8 cellular contexts compared by ENCODE assay signal in genomic region chr7:129210256-129210988, GRCh38. TPM values are rescaled to one million over a fixed set of nuclear protein-coding genes. Genes with fewer than 3 reads are reported as not detected.
DNase-seq lines count a peak whose midpoint lies in the region; ATAC-seq and TF ChIP-seq lines count a peak whose summit lies in the region.

No MANE protein-coding gene starts in this region.

- H4K8ac ChIP-seq in IMR-90 (ENCODE audit: low read depth in 2 of 2, low read length in 2 of 2): no peak overlapping the region

- WGBS in IMR-90 (ENCODE audit: extremely low coverage in 2 of 2, insufficient read length in 1 of 2), 2 experiments: 67% methylated on average over 7 of the region's 16 CpGs; no CpG with 5 or more reads in 1 of the 2 experiments

- H3K4me1 ChIP-seq in IMR-90 (ENCODE audit: control insufficient read depth, insufficient read depth, low read length) (no peaks in the 10 kb centered on the region), adipocyte (ENCODE audit: control insufficient read depth, insufficient read depth, low read length) (no peaks in the 10 kb centered on the region), right atrium auricular region (peaks cover 0 to 7% of the 10 kb centered on the region in 2 donors), gastrocnemius medialis (peaks cover 0 to 3% of the 10 kb centered on the region in 2 donors)

- BruUV-seq in IMR-90 (replicated peaks; lab: Mats Ljungman, UMichigan): no TSS peak

- H2BK15ac ChIP-seq in IMR-90 (ENCODE audit: low read depth, low read length): no peak overlapping the region

- POLR2A ChIA-PET in IMR-90 (lab: Charles Lee; ENCODE audit: unreplicated experiment): no interaction called here

- H3K18ac ChIP-seq in IMR-90 (ENCODE audit: low read depth, low read length): no peak overlapping the region

- H3K9me1 ChIP-seq in IMR-90 (ENCODE audit: insufficient read depth, low read length): no peaks in the 10 kb centered on the region

- H3K9ac ChIP-seq in IMR-90 (ENCODE audit: low read depth, low read length) (no peak overlapping the region), adipocyte (ENCODE audit: low read length) (no peak overlapping the region)

- in situ Hi-C loops in IMR-90 (cut with MboI; ENCODE audit: low sequenced_read_pairs) (loop anchor here (10.0 kb wide), 1 partner anchor 434 kb away; no protein-coding TSS in a partner anchor), gastrocnemius medialis (cut with MboI; ENCODE audit: low sequenced_read_pairs in 4 of 4) (loop anchor here in 3 of 4 donors (10.0 to 25.0 kb wide), 4 partner anchors 84 to 264 kb away; no protein-coding TSS in a partner anchor)

- H2BK5ac ChIP-seq in IMR-90 (ENCODE audit: low read depth, low read length, poor library complexity, severe bottlenecking): no peak overlapping the region

- no peak overlapping the region for H3K4me2 ChIP-seq in IMR-90 (ENCODE audit: low read depth, low read length)

- dilution Hi-C loops in IMR-90 (cut with HindIII; ENCODE audit: low sequenced_read_pairs, unreplicated experiment): no loop called here

- ATAC-seq in IMR-90 (ENCODE audit: low read depth): peak; percentile 94
- peak; percentile 79 to 84 for ATAC-seq in gastrocnemius medialis
- ATAC-seq in GM21825 (IDR thresholded peaks at IDR 0.05; ENCODE audit: unreplicated experiment): no peak

- peak; percentile 81 for TF ChIP-seq CTCF in IMR-90 (conservative IDR thresholded peaks at IDR 0.05; ENCODE audit: low read depth, low read length)
- TF ChIP-seq CTCF in right atrium auricular region (IDR thresholded peaks at IDR 0.05): peak; percentile 59 to 91
- peak; percentile 66 to 85 (median 78) for TF ChIP-seq CTCF in gastrocnemius medialis (IDR thresholded peaks at IDR 0.05 in 4 of 5, conservative IDR thresholded peaks at IDR 0.05 in 1 of 5)

- H4K91ac ChIP-seq in IMR-90 (ENCODE audit: insufficient read depth, low read depth, low read length): no peak overlapping the region

- no peaks in the 10 kb centered on the region for H3K9me3 ChIP-seq in IMR-90 (ENCODE audit: control insufficient read depth, insufficient read depth, low read length)
- no peaks in the 10 kb centered on the region for H3K9me3 ChIP-seq in adipocyte (ENCODE audit: control insufficient read depth, low read length)
- H3K9me3 ChIP-seq in right atrium auricular region: no peaks in the 10 kb centered on the region
- H3K9me3 ChIP-seq in gastrocnemius medialis: no peaks in the 10 kb centered on the region

- peaks cover 53% of the 10 kb centered on the region for H3K36me3 ChIP-seq in IMR-90 (ENCODE audit: control insufficient read depth, insufficient read depth, low read length)
- no peaks in the 10 kb centered on the region for H3K36me3 ChIP-seq in adipocyte (ENCODE audit: control insufficient read depth, insufficient read depth, low read length, severe bottlenecking)
- no peaks in the 10 kb centered on the region for H3K36me3 ChIP-seq in right atrium auricular region
- H3K36me3 ChIP-seq in gastrocnemius medialis: no peaks in the 10 kb centered on the region

- peak; percentile 56 for DNase-seq in NCI-H748 (lab: John Stamatoyannopoulos, UW; ENCODE audit: unreplicated experiment)
- no peak for DNase-seq in NCI-H748 treated with DMSO at 0.1 percent for 48 hours (lab: John Stamatoyannopoulos, UW)
- DNase-seq in IMR-90: peak; percentile 44
- DNase-seq in T follicular helper cell (ENCODE audit: low read depth): peak; percentile 31
- DNase-seq in adipocyte (ENCODE audit: low read depth): peak; percentile 85
- peak; percentile 84 for DNase-seq in right atrium auricular region (ENCODE audit: low spot score)
- DNase-seq in gastrocnemius medialis: peak; percentile 48 to 73

- H3K79me1 ChIP-seq in IMR-90 (ENCODE audit: low read depth in 1 of 2, low read length in 2 of 2): no peaks in the 10 kb centered on the region

- H3K4me3 ChIP-seq in IMR-90 (ENCODE audit: insufficient read depth, low read depth, low read length): no peak overlapping the region
- H3K4me3 ChIP-seq in adipocyte (ENCODE audit: low read length): no peak overlapping the region
- no peak overlapping the region for H3K4me3 ChIP-seq in right atrium auricular region
- H3K4me3 ChIP-seq in gastrocnemius medialis: no peak overlapping the region

- no peak overlapping the region for H2AK5ac ChIP-seq in IMR-90 (ENCODE audit: low read depth, low read length)

- no peak overlapping the region for H3K23ac ChIP-seq in IMR-90 (ENCODE audit: low read depth, low read length)

- H4K20me1 ChIP-seq in IMR-90 (ENCODE audit: insufficient read depth, low read length): no peaks in the 10 kb centered on the region

- no peak overlapping the region for H2AK9ac ChIP-seq in IMR-90 (replicated peaks; ENCODE audit: low read depth, low read length, poor library complexity)

- H3K27me3 ChIP-seq in IMR-90 (ENCODE audit: control insufficient read depth, insufficient read depth, low read length) (no peaks in the 10 kb centered on the region), adipocyte (replicated peaks; ENCODE audit: control insufficient read depth, insufficient read depth, low read length) (peaks cover 37% of the 10 kb centered on the region), right atrium auricular region (no peaks in the 10 kb centered on the region), gastrocnemius medialis (no peaks in the 10 kb centered on the region)

- H3K27ac ChIP-seq in IMR-90 (ENCODE audit: insufficient read depth, low read length) (no peak overlapping the region), right atrium auricular region (no peak overlapping the region), gastrocnemius medialis (no peak overlapping the region)

- CTCF ChIA-PET in IMR-90 (lab: Yijun Ruan, JAX): interaction anchor here (0.6 to 1.2 kb wide), 8 partner anchors 9 to 262 kb away, joined by 3 to 5 read pairs (median 3); no protein-coding TSS in a partner anchor

- peak; percentile 82 for TF ChIP-seq RAD21 in IMR-90 (IDR thresholded peaks at IDR 0.05; ENCODE audit: low read length)

- intact Hi-C loops in IMR-90 (cut with micrococcal nuclease): loop anchor here (1.0 kb wide), 1 partner anchor 46 kb away; no protein-coding TSS in a partner anchor
- intact Hi-C loops in gastrocnemius medialis (cut with DNase I; ENCODE audit: low total_unique reads): loop anchor here (1.0 kb wide), 1 partner anchor 46 kb away; no protein-coding TSS in a partner anchor

- H2BK120ac ChIP-seq in IMR-90 (ENCODE audit: low read depth, low read length): no peak overlapping the region

- H2BK20ac ChIP-seq in IMR-90 (ENCODE audit: low read depth, low read length): no peak overlapping the region

- H3K14ac ChIP-seq in IMR-90 (replicated peaks; ENCODE audit: low read depth, low read length): no peak overlapping the region

- H4K5ac ChIP-seq in IMR-90 (ENCODE audit: low read depth, low read length): no peak overlapping the region

- no peak for TF ChIP-seq POLR2A in IMR-90 (IDR thresholded peaks at IDR 0.05; ENCODE audit: low read depth, low read length)
- TF ChIP-seq POLR2A in gastrocnemius medialis (IDR thresholded peaks at IDR 0.05): no peak

- no peak overlapping the region for H3K4ac ChIP-seq in IMR-90 (ENCODE audit: low read depth, low read length)

- no peak overlapping the region for H3K56ac ChIP-seq in IMR-90 (ENCODE audit: extremely low read depth, insufficient read depth, low read length)

- peak overlapping the region; percentile 69 for H2AFZ ChIP-seq in IMR-90 (replicated peaks; ENCODE audit: low read length, poor library complexity)

TF ChIP-seq in IMR-90, 13 proteins besides CTCF, POLR2A, EP300 and RAD21:
- TF ChIP-seq SMC3 (IDR thresholded peaks at IDR 0.05; ENCODE audit: low read depth, low read length): peak; percentile 79
- no peak for TF ChIP-seq RFX5 (IDR thresholded peaks at IDR 0.05; ENCODE audit: low read depth, low read length)

RNA-seq across cellular contexts. Expression of gene AHCYL2, which starts 14.4 kb away (rescaled TPM):
- total RNA-seq in IMR-90 (2012; rRNA removed) (5.7 and 6.7 TPM in 2 replicates), right atrium auricular region (1 to 10 TPM; 5.6 to 6.5 TPM), gastrocnemius medialis (10 to 100 TPM; 22.7 to 41.0 (median 35.7) TPM)
- 5.9 and 7.6 TPM in 2 replicates for polyA plus RNA-seq in IMR-90 (2012; rRNA removed)
- polyA plus RNA-seq in IMR-90 (2012; cell fraction: cytosol; rRNA removed): 1.9 and 3.4 TPM in 2 replicates
- 4.3 and 24.1 TPM in 2 replicates for polyA plus RNA-seq in IMR-90 (2012; cell fraction: nucleus; rRNA removed; ENCODE audit: low replicate concordance)

RNA-seq across cellular contexts. Expression of gene SMO, which starts 22.0 kb away (rescaled TPM):
- total RNA-seq in IMR-90 (2012; rRNA removed): 15.3 and 18.5 TPM in 2 replicates
- 24.7 and 25.8 TPM in 2 replicates for polyA plus RNA-seq in IMR-90 (2012; rRNA removed)
- polyA plus RNA-seq in IMR-90 (2012; cell fraction: cytosol; rRNA removed): 15.7 and 27.9 TPM in 2 replicates
- 67.9 and 102 TPM in 2 replicates for polyA plus RNA-seq in IMR-90 (2012; cell fraction: nucleus; rRNA removed; ENCODE audit: low replicate concordance)
- 1 to 10 TPM; 4.7 to 9.9 TPM for total RNA-seq in right atrium auricular region
- total RNA-seq in gastrocnemius medialis: 1 to 10 TPM; 1.1 to 1.6 (median 1.2) TPM
